In genomic region chr16:56301391-56301850, GRCh38 we compare ENCODE assay signal across 11 cellular contexts.
DNase-seq lines count a peak whose midpoint lies in the region; ATAC-seq and TF ChIP-seq lines count a peak whose summit lies in the region.
"Had no signal": no experiment of that assay in that cellular context is flagged by ENCODE, and none has a peak within 500 bp of the region (broad histone marks: within the 10 kb centered on the region; RNA-seq: fewer than 3 reads in every experiment).

No MANE protein-coding gene starts in this region.

- H3K4me1 ChIP-seq in DND-41 (ENCODE audit: insufficient read depth, low read length): peaks cover 5% of the 10 kb centered on the region; the same call in 1 of the 2 replicates
- H3K4me1 ChIP-seq in osteoblast (ENCODE audit: insufficient read depth, low read length): peaks cover 11% of the 10 kb centered on the region

- H3K9ac ChIP-seq in DND-41 (ENCODE audit: low read depth, low read length): no peak overlapping the region

- H4K20me1 ChIP-seq in DND-41 (ENCODE audit: insufficient read depth, low read length): peaks cover 6% of the 10 kb centered on the region
- H4K20me1 ChIP-seq in osteoblast (ENCODE audit: insufficient read depth, low read length): no peaks in the 10 kb centered on the region

- H3K9me3 ChIP-seq in DND-41 (ENCODE audit: insufficient read depth, low read length, severe bottlenecking) (no peaks in the 10 kb centered on the region), osteoblast (ENCODE audit: low read depth, low read length) (no peaks in the 10 kb centered on the region), WERI-Rb-1 (ENCODE audit: severe bottlenecking) (no peaks in the 10 kb centered on the region)
- H3K9me3 ChIP-seq: transverse colon had no signal

- ATAC-seq in DND-41 (ENCODE audit: insufficient read depth, low read depth): no peak
- ATAC-seq: right cardiac atrium had no signal

- no peak overlapping the region for H3K4me2 ChIP-seq in DND-41 (ENCODE audit: insufficient read depth, low read length)
- H3K4me2 ChIP-seq in osteoblast (ENCODE audit: insufficient read depth, low read length): peak overlapping the region; percentile 32

- TF ChIP-seq CTCF in DND-41 (IDR thresholded peaks at IDR 0.05; ENCODE audit: borderline replicate concordance, extremely low read depth, low read length, poor library complexity, severe bottlenecking) (no peak), epithelial cell of esophagus (IDR thresholded peaks at IDR 0.05; ENCODE audit: insufficient read depth, low read depth, low read length, missing control alignments) (no peak), osteoblast (IDR thresholded peaks at IDR 0.05; ENCODE audit: extremely low read depth, low read depth, low read length) (no peak), WERI-Rb-1 (IDR thresholded peaks at IDR 0.05; ENCODE audit: low read depth, low read length) (no peak)

- H3K36me3 ChIP-seq in DND-41 (ENCODE audit: insufficient read depth, low read length): peaks cover 10% of the 10 kb centered on the region; the same call in 1 of the 2 replicates
- H3K36me3 ChIP-seq in osteoblast (ENCODE audit: insufficient read depth, low read length): no peaks in the 10 kb centered on the region
- H3K36me3 ChIP-seq in WERI-Rb-1: no peaks in the 10 kb centered on the region
- H3K36me3 ChIP-seq: transverse colon had no signal

- no peak for DNase-seq in DND-41
- DNase-seq in RKO (ENCODE audit: low spot score): peak; percentile 31
- DNase-seq in epithelial cell of esophagus (ENCODE audit: low read depth): peak; percentile 37
- DNase-seq in osteoblast (ENCODE audit: insufficient read length, low spot score, missing footprints): peak; percentile 90
- DNase-seq in NCI-H1092 treated with DMSO at 0.1 percent for 48 hours (lab: John Stamatoyannopoulos, UW): no peak
- no peak for DNase-seq in NCI-H1092 (lab: John Stamatoyannopoulos, UW)
- DNase-seq in NCI-H510A (lab: John Stamatoyannopoulos, UW): no peak
- no peak for DNase-seq in WERI-Rb-1
- DNase-seq: COR-L47, right cardiac atrium, transverse colon had no signal

- H2AFZ ChIP-seq in DND-41 (ENCODE audit: low read depth, low read length): no peak overlapping the region
- H2AFZ ChIP-seq in osteoblast (ENCODE audit: low read length): no peak overlapping the region

- H3K27ac ChIP-seq in DND-41 (ENCODE audit: low read length): peak overlapping the region; percentile 22; the same call in 1 of the 2 replicates
- H3K27ac ChIP-seq in osteoblast (ENCODE audit: low read depth, low read length): no peak overlapping the region
- no peak overlapping the region for H3K27ac ChIP-seq in WERI-Rb-1
- H3K27ac ChIP-seq: transverse colon had no signal

- H3K4me3 ChIP-seq in DND-41 (ENCODE audit: low read depth in 1 of 2, low read length in 2 of 2) (no peak overlapping the region), epithelial cell of esophagus (ENCODE audit: low read length) (no peak overlapping the region), osteoblast (ENCODE audit: insufficient read depth, low read length) (no peak overlapping the region), WERI-Rb-1 (ENCODE audit: low read depth, low read length) (no peak overlapping the region)
- H3K4me3 ChIP-seq: transverse colon had no signal

- no peaks in the 10 kb centered on the region for H3K79me2 ChIP-seq in DND-41 (ENCODE audit: insufficient read depth, low read length)
- no peaks in the 10 kb centered on the region for H3K79me2 ChIP-seq in osteoblast (ENCODE audit: insufficient read depth, low read length)

- H3K27me3 ChIP-seq in DND-41 (ENCODE audit: insufficient read depth, low read length, poor library complexity) (no peaks in the 10 kb centered on the region), osteoblast (ENCODE audit: insufficient read depth, low read length) (peaks cover 15% of the 10 kb centered on the region), WERI-Rb-1 (ENCODE audit: insufficient read depth, low read depth, severe bottlenecking) (no peaks in the 10 kb centered on the region)
- H3K27me3 ChIP-seq: transverse colon had no signal

Comparison
In these comparisons a context has a peak if more than half of its experiments do, and no peak if none do; other contexts are left out.
1. DNase-seq: peak in RKO (single experiment), epithelial cell of esophagus (single experiment) and osteoblast (single experiment); none in DND-41 (single experiment), NCI-H1092 treated with DMSO at 0.1 percent for 48 hours (single experiment), NCI-H1092 (single experiment), NCI-H510A (single experiment) and WERI-Rb-1 (single experiment).